1 cellular context compared by ENCODE assay signal in genomic region chr6:53417141-53417540, GRCh38.
TF ChIP-seq lines count a peak whose summit lies in the region.

No MANE protein-coding gene starts in this region.

TF ChIP-seq in HCT116, 20 proteins besides CTCF, POLR2A, EP300 and RAD21 (continued from another document):
- TF ChIP-seq REST (IDR thresholded peaks at IDR 0.05; ENCODE audit: low read depth) (no peak), MAX (IDR thresholded peaks at IDR 0.05) (no peak), CBX3 (IDR thresholded peaks at IDR 0.05; ENCODE audit: low read depth) (no peak), ZFX (IDR thresholded peaks at IDR 0.05) (no peak), POLR2AphosphoS5 (IDR thresholded peaks at IDR 0.05; ENCODE audit: low read depth, low read length) (no peak), FOSL1 (IDR thresholded peaks at IDR 0.05; ENCODE audit: low read depth) (no peak), TCF7L2 (IDR thresholded peaks at IDR 0.05; ENCODE audit: borderline replicate concordance, extremely low read depth, insufficient read depth, insufficient read length) (no peak), ATF3 (IDR thresholded peaks at IDR 0.05) (no peak), CEBPB (IDR thresholded peaks at IDR 0.05; ENCODE audit: low read depth) (no peak), YY1 (IDR thresholded peaks at IDR 0.05; ENCODE audit: extremely low read depth, insufficient replicate concordance, low read depth, low read length) (no peak)
TF ChIP-seq in HCT116: peak in this region for 0.
